Comparison of ENCODE assay signal across 8 cellular contexts in the genomic region with DNA sequence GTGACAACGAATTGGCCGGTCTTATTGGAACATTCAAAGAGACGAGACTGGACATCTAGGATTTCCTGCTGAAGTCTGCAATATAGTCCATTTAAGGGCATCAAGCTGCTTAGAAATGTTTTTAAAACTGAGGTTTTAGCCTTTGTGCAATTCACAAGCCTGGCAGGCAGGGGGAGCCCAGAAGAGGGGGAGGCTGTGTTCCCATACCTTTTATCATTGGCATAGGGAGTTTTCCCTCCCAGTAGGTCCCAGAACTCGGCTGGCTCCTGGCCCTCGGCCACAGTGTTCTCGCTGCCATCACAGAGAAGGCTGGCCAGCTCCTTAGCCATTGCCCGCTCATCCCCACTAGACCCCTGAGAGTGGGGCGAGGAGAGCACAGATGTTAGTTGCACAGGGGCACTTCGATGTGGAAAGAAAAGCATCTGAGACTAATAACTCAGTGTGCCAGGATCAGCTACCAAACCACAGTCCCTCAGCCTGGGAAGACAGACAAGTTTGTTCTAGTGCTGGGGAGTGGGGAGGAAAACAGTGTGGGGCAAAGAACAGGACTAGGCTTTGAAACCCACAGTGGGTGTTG. TPM values are rescaled to one million over a fixed set of nuclear protein-coding genes. Genes with fewer than 3 reads are reported as not detected.
DNase-seq lines count a peak whose midpoint lies in the region; ATAC-seq, FAIRE-seq and TF ChIP-seq lines count a peak whose summit lies in the region.

No MANE protein-coding gene starts in this region.

- no TSS peak for BruUV-seq in Calu3 (replicated peaks; lab: Mats Ljungman, UMichigan)

- ATAC-seq in HG02759 (IDR thresholded peaks at IDR 0.05; ENCODE audit: unreplicated experiment) (peak; percentile 40), GM21447 (IDR thresholded peaks at IDR 0.05; ENCODE audit: unreplicated experiment) (no peak)
- ATAC-seq in stimulated activated naive CD8-positive, alpha-beta T cell treated with anti-CD3 and anti-CD28 coated beads, Interleukin-15, Interleukin-2, amounts not matched to agents 100 U/mL and 50 U/mL, for 24 hours = no peak

- H3K9me3 Mint-ChIP-seq in Calu3 (ENCODE audit: low read depth, unreplicated experiment) = no peaks in the 10 kb centered on the region

- H3K36me3 ChIP-seq in kidney (ENCODE audit: control insufficient read depth in 1 of 2, insufficient read depth in 2 of 2, low read length in 2 of 2) = peaks cover 49 to 51% of the 10 kb centered on the region in 2 donors

- CTCF ChIA-PET in Calu3 (lab: Charles Lee) = interaction anchor here (0.6 to 0.8 kb wide), 3 partner anchors 12 to 101 kb away, joined by 3 to 4 read pairs (median 4); no protein-coding TSS in a partner anchor

- no peaks in the 10 kb centered on the region for H3K4me1 Mint-ChIP-seq in Calu3 (ENCODE audit: low read depth, unreplicated experiment)

- peak; percentile 60 for DNase-seq in Calu3
- peak; percentile 45 for DNase-seq in RPMI8226
- peak; percentile 17 for DNase-seq in brain pericyte (ENCODE audit: low read depth, low spot score)
- DNase-seq in kidney = no peak
- DNase-seq in stimulated activated naive CD8-positive, alpha-beta T cell treated with anti-CD3 and anti-CD28 coated beads, Interleukin-15, Interleukin-2, amounts not matched to agents 100 U/mL and 50 U/mL, for 24 hours = peak; percentile 34
- DNase-seq in posterior vena cava (ENCODE audit: low spot score) = no peak

- no peak overlapping the region for H3K9ac ChIP-seq in kidney (ENCODE audit: low read length in 2 of 2)

- no peak for FAIRE-seq in kidney (lab: Jason Lieb, UNC)

- no peaks in the 10 kb centered on the region for H3K27me3 Mint-ChIP-seq in Calu3 (ENCODE audit: unreplicated experiment)

- intact Hi-C loops in Calu3 (cut with micrococcal nuclease; ENCODE audit: unreplicated experiment) = loop anchor here (1.0 kb wide), 1 partner anchor 102 kb away; no protein-coding TSS in a partner anchor
- intact Hi-C loops in kidney (cut with DNase I) = no loop called here
- intact Hi-C loops in posterior vena cava (cut with DNase I) = no loop called here

- peaks cover 5% of the 10 kb centered on the region for H3K36me3 Mint-ChIP-seq in Calu3 (ENCODE audit: insufficient read depth, unreplicated experiment)

- H3K9me3 ChIP-seq in kidney (ENCODE audit: control insufficient read depth in 1 of 2, low read length in 2 of 2) = no peaks in the 10 kb centered on the region

- TF ChIP-seq CTCF in Calu3 (IDR thresholded peaks at IDR 0.05; ENCODE audit: unreplicated experiment) (peak; percentile 84), kidney (IDR thresholded peaks at IDR 0.05; ENCODE audit: borderline replicate concordance, extremely low read depth, insufficient read depth) (peak; percentile 68)

- no peak overlapping the region for H3K27ac ChIP-seq in kidney (ENCODE audit: low read depth in 2 of 2, low read length in 2 of 2)

- H3K4me1 ChIP-seq in kidney (ENCODE audit: control insufficient read depth in 1 of 2, insufficient read depth in 1 of 2, low read depth in 1 of 2, low read length in 2 of 2) = peaks cover 0 to 3% of the 10 kb centered on the region in 2 donors

- no peak overlapping the region for H3K4me3 Mint-ChIP-seq in Calu3 (ENCODE audit: low read depth, unreplicated experiment)

- H3K27ac Mint-ChIP-seq in Calu3 (ENCODE audit: unreplicated experiment) = no peak overlapping the region

- H3K4me3 ChIP-seq in kidney (ENCODE audit: low read length in 2 of 2) = no peak overlapping the region

RNA-seq across cellular contexts. Expression of gene AVIL, which starts 15.1 kb away (rescaled TPM):
- 6.4 and 7.9 TPM in 2 replicates for total RNA-seq in Calu3 (2022)
- 7.7 TPM for total RNA-seq in kidney
- 4.1 TPM for polyA plus RNA-seq in kidney (ENCODE audit: insufficient read depth, low read depth, low replicate concordance)
- total RNA-seq in posterior vena cava = 1 to 10 TPM; 5.6 to 6.3 TPM

RNA-seq across cellular contexts. Expression of gene TSFM, which starts 20.8 kb away (rescaled TPM):
- total RNA-seq in Calu3 (2022) (47.1 and 49.0 TPM in 2 replicates), kidney (32.8 TPM), posterior vena cava (10 to 100 TPM; 15.9 to 16.4 TPM)
- 84.6 TPM for polyA plus RNA-seq in kidney (ENCODE audit: insufficient read depth, low read depth, low replicate concordance)

RNA-seq across cellular contexts. Expression of gene EEF1AKMT3, which starts 31.0 kb away (rescaled TPM):
- total RNA-seq in Calu3 (2022) (8.4 TPM in 2 replicates), kidney (10.4 TPM), posterior vena cava (1 to 10 TPM; 7.9 to 9.3 TPM)
- polyA plus RNA-seq in kidney (ENCODE audit: insufficient read depth, low read depth, low replicate concordance) = 15.3 TPM

RNA-seq across cellular contexts. Expression of gene METTL1, which starts 31.5 kb away (rescaled TPM):
- total RNA-seq in Calu3 (2022) = 50.5 and 51.8 TPM in 2 replicates
- 23.4 TPM for total RNA-seq in kidney
- 69.4 TPM for polyA plus RNA-seq in kidney (ENCODE audit: insufficient read depth, low read depth, low replicate concordance)
- 10 to 100 TPM; 16.6 to 22.8 TPM for total RNA-seq in posterior vena cava

RNA-seq across cellular contexts. Expression of gene CYP27B1, which starts 36.5 kb away (rescaled TPM):
- 1.8 TPM in 2 replicates for total RNA-seq in Calu3 (2022)
- 3.5 TPM for total RNA-seq in kidney
- 33.4 TPM for polyA plus RNA-seq in kidney (ENCODE audit: insufficient read depth, low read depth, low replicate concordance)
- 1 to 10 TPM in 1 of 2 donors, under 1 TPM in 1; 0.57 to 1.1 TPM for total RNA-seq in posterior vena cava

Comparison
In these comparisons a context has a peak if more than half of its experiments do, and no peak if none do; other contexts are left out.
1. DNase-seq: peak in Calu3 (single experiment), RPMI8226 (single experiment), brain pericyte (single experiment) and stimulated activated naive CD8-positive, alpha-beta T cell treated with anti-CD3 and anti-CD28 coated beads, Interleukin-15, Interleukin-2, amounts not matched to agents 100 U/mL and 50 U/mL, for 24 hours (single experiment); none in kidney (single experiment) and posterior vena cava (single experiment).